ENCODE assay signal across 2 cellular contexts in the genomic region with DNA sequence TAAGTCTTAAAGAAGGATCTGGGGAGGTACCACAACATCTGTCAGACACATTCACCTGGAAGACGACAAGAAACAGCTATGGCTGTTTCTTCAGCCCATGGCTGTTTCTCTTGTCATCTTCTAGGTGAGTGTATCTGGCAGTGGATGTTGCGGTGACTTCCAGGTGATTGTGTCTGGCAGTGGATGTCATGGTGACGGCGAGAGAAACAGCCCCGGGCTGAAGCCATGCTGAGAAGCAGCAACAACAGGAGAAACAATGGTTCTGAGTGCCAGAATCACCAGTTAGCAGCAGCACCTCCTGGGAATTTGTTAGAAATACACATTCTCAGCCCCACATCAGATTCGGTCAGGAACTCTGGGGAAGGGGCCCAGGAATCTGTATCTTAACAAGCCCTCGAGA.
TF ChIP-seq lines count a peak whose summit lies in the region.

No MANE protein-coding gene starts in this region.

TF ChIP-seq in liver, 16 proteins besides CTCF, POLR2A, EP300 and RAD21 (continued from another document):
- no peak for TF ChIP-seq ZBTB33 (IDR thresholded peaks at IDR 0.05)
TF ChIP-seq in liver: peak in this region for 0.

TF ChIP-seq in HepG2, 621 proteins besides CTCF, POLR2A, EP300 and RAD21 (continued from another document):
- no peak for TF ChIP-seq ZBTB33 (CRISPR knock-in tag; IDR thresholded peaks at IDR 0.05)
- TF ChIP-seq ZNF572 (CRISPR knock-in tag; IDR thresholded peaks at IDR 0.05) = no peak
- no peak for TF ChIP-seq IRF2 (CRISPR knock-in tag; IDR thresholded peaks at IDR 0.05)
